ENCODE assay signal across 8 cellular contexts in genomic region chr17:50956750-50957523, GRCh38.
DNase-seq lines count a peak whose midpoint lies in the region; ATAC-seq, FAIRE-seq and TF ChIP-seq lines count a peak whose summit lies in the region.

No MANE protein-coding gene starts in this region.

- peak overlapping the region; percentile 14; the same call in 1 of the 2 replicates for H3K4me2 ChIP-seq in HepG2 (ENCODE audit: low read depth, low read length)

- no peak overlapping the region for H3K4me3 Mint-ChIP-seq in HFFc6
- no peak overlapping the region for H3K4me3 Mint-ChIP-seq in central memory CD8-positive, alpha-beta T cell

- no peak overlapping the region for H3K27ac ChIP-seq in HepG2 (ENCODE audit: extremely low read length, insufficient read depth, low read length)

- H3K27me3 ChIP-seq in HepG2 (ENCODE audit: control insufficient read depth in 1 of 2, insufficient read depth in 2 of 2, low read length in 2 of 2): no peaks in the 10 kb centered on the region

- no peak overlapping the region for H3K9ac ChIP-seq in HepG2 (ENCODE audit: insufficient read depth, low read depth, low read length)

- H3K36me3 Mint-ChIP-seq in HFFc6 (ENCODE audit: low read depth): no peaks in the 10 kb centered on the region
- H3K36me3 Mint-ChIP-seq in central memory CD8-positive, alpha-beta T cell (ENCODE audit: insufficient read depth): peaks cover 4% of the 10 kb centered on the region

- peaks cover 43% of the 10 kb centered on the region for H3K4me1 ChIP-seq in HepG2 (ENCODE audit: insufficient read depth, low read length)

- no peaks in the 10 kb centered on the region for H3K79me2 ChIP-seq in HepG2 (ENCODE audit: insufficient read depth, low read length)

- in situ Hi-C loops in HepG2 (cut with HindIII; ENCODE audit: extremely low pct_ligation_motif_present, low pct_unique_long_range_greater_than_20kb): loop anchor here (5.0 to 10.0 kb wide), 2 partner anchors 175 to 412 kb away; partner anchors contain the start of gene SPATA20

- peak; percentile 90 for TF ChIP-seq CTCF in HFFc6 (IDR thresholded peaks at IDR 0.05)
- peak; percentile 96 for TF ChIP-seq CTCF in HepG2 (CRISPR knock-in tag; IDR thresholded peaks at IDR 0.05)

- 27% methylated on average over 13 of the region's 13 CpGs for WGBS in HepG2 (ENCODE audit: low lambda C conversion rate)

- TF ChIP-seq POLR2A in HepG2 (IDR thresholded peaks at IDR 0.05; ENCODE audit: insufficient read depth in 1 of 2, low read depth in 2 of 2, low read length in 2 of 2): peak in 1 of 2 experiments; percentile 11; a peak in 1 of 4 replicates

- FAIRE-seq in HepG2 (lab: Jason Lieb, UNC): peak; percentile 94

- peak; percentile 93 for TF ChIP-seq RAD21 in HepG2 (CRISPR knock-in tag; IDR thresholded peaks at IDR 0.05)

- no peak overlapping the region for H2AFZ ChIP-seq in HepG2 (ENCODE audit: low read length)

- peak overlapping the region; percentile 59 for H3K27ac Mint-ChIP-seq in HFFc6
- no peak overlapping the region for H3K27ac Mint-ChIP-seq in central memory CD8-positive, alpha-beta T cell (ENCODE audit: low read depth)

- CTCF ChIA-PET in HepG2 (lab: Yijun Ruan, JAX; ENCODE audit: low intra/inter-chr PET ratio, low total read pairs): interaction anchor here (1.3 to 2.6 kb wide), 8 partner anchors 91 to 174 kb away, joined by 3 to 24 read pairs (median 9); partner anchors contain the start of gene TOB1

- peaks cover 3% of the 10 kb centered on the region for H3K27me3 Mint-ChIP-seq in HFFc6 (ENCODE audit: insufficient read depth)
- peaks cover 10% of the 10 kb centered on the region for H3K27me3 Mint-ChIP-seq in central memory CD8-positive, alpha-beta T cell

- H3K36me3 ChIP-seq in HepG2 (replicated peaks in 1 of 2; ENCODE audit: control insufficient read depth in 1 of 2, insufficient read depth in 2 of 2, low read length in 2 of 2): no peaks in the 10 kb centered on the region; a peak in 1 of 5 replicates

- DNase-seq in COLO668 (lab: John Stamatoyannopoulos, UW; ENCODE audit: unreplicated experiment): peak; percentile 48
- peak; percentile 37 for DNase-seq in HFFc6
- DNase-seq in NCI-H2227 treated with DMSO at 0.1 percent for 48 hours (lab: John Stamatoyannopoulos, UW): peak; percentile 63
- peak; percentile 68 for DNase-seq in activated CD4-positive, CD25-positive, alpha-beta regulatory T cell treated with anti-CD3 and anti-CD28 coated beads, Interleukin-2, amount 50 U/mL, for 72 hours
- DNase-seq in central memory CD8-positive, alpha-beta T cell (ENCODE audit: low spot score in 2 of 2): peak; percentile 46 to 48
- peak; percentile 70 for DNase-seq in HepG2 (ENCODE audit: low spot score)
- peak; percentile 64 for DNase-seq in stimulated activated CD8-positive, alpha-beta memory T cell treated with anti-CD3 and anti-CD28 coated beads, Interleukin-12 subunit alpha, Interleukin-12 subunit beta, amount 100 ng/mL, for 1 hour (ENCODE audit: low read depth)

- peaks cover 45% of the 10 kb centered on the region for H3K4me1 Mint-ChIP-seq in HFFc6 (ENCODE audit: low read depth)
- H3K4me1 Mint-ChIP-seq in central memory CD8-positive, alpha-beta T cell: peaks cover 5% of the 10 kb centered on the region

- H4K20me1 ChIP-seq in HepG2 (ENCODE audit: insufficient read depth, low read length): no peaks in the 10 kb centered on the region

- POLR2A ChIA-PET in HepG2 (lab: Yijun Ruan, JAX): interaction anchor here (1.0 to 6.3 kb wide), 6 partner anchors 12 to 174 kb away, joined by 3 to 52 read pairs (median 6); partner anchors contain the start of gene TOB1

- H3K9me3 ChIP-seq in HepG2 (ENCODE audit: low read length): no peaks in the 10 kb centered on the region

- intact Hi-C loops in HepG2 (cut with micrococcal nuclease; ENCODE audit: unreplicated experiment): loop anchor here (1.0 to 10.0 kb wide), 3 partner anchors 105 to 412 kb away; partner anchors contain the start of gene SPATA20

- peak; percentile 82 for ATAC-seq in central memory CD8-positive, alpha-beta T cell (replicated peaks; ENCODE audit: extremely low read depth, poor library complexity, severe bottlenecking)
- ATAC-seq in HepG2 (peak; percentile 83), GM21390 (IDR thresholded peaks at IDR 0.05; ENCODE audit: unreplicated experiment) (no peak)

- no TSS peak for BruUV-seq in HepG2 (replicated peaks; lab: Mats Ljungman, UMichigan)

- TF ChIP-seq EP300 in HepG2 (IDR thresholded peaks at IDR 0.05; ENCODE audit: low read depth in 2 of 2, low read length in 2 of 2) (no peak), HepG2 (CRISPR knock-in tag; IDR thresholded peaks at IDR 0.05; ENCODE audit: borderline replicate concordance) (0 out of 2 replicates have a peak, but pooled peaks have one; percentile 16)

- no peaks in the 10 kb centered on the region for H3K9me3 Mint-ChIP-seq in HFFc6
- no peaks in the 10 kb centered on the region for H3K9me3 Mint-ChIP-seq in central memory CD8-positive, alpha-beta T cell

- H3K4me3 ChIP-seq in HepG2 (replicated peaks in 1 of 3; ENCODE audit: insufficient read depth in 1 of 3, low read depth in 2 of 3, low read length in 3 of 3): no peak overlapping the region

TF ChIP-seq in HepG2, 621 proteins besides CTCF, POLR2A, EP300 and RAD21 (continues in another document):
- TF ChIP-seq TBL1XR1 (IDR thresholded peaks at IDR 0.05; ENCODE audit: borderline replicate concordance, low read length, partially characterized antibody) (peak; percentile 33), TFDP1 (CRISPR knock-in tag; IDR thresholded peaks at IDR 0.05; ENCODE audit: borderline replicate concordance) (no peak), ZNF138 (CRISPR knock-in tag; IDR thresholded peaks at IDR 0.05; ENCODE audit: low read depth) (no peak), MLXIP (CRISPR knock-in tag; IDR thresholded peaks at IDR 0.05; ENCODE audit: borderline replicate concordance) (no peak), KDM2A (CRISPR knock-in tag; IDR thresholded peaks at IDR 0.05; ENCODE audit: borderline replicate concordance, low read depth) (peak; percentile 72; the same call in 1 of the 2 replicates), TOE1 (CRISPR knock-in tag; IDR thresholded peaks at IDR 0.05) (no peak), SMARCC2 (IDR thresholded peaks at IDR 0.05) (no peak), ZBTB3 (CRISPR knock-in tag; IDR thresholded peaks at IDR 0.05; ENCODE audit: borderline replicate concordance, low read depth) (no peak), BRF2 (CRISPR knock-in tag; IDR thresholded peaks at IDR 0.05) (no peak), KLF16 (CRISPR knock-in tag; IDR thresholded peaks at IDR 0.05) (peak in 1 of 2 experiments; percentile 48; a peak in 1 of 4 replicates), HNRNPH1 (optimal IDR thresholded peaks at IDR 0.05; ENCODE audit: low read depth, low read length) (no peak)
